ENCODE assay signal across 25 cellular contexts in the genomic region with DNA sequence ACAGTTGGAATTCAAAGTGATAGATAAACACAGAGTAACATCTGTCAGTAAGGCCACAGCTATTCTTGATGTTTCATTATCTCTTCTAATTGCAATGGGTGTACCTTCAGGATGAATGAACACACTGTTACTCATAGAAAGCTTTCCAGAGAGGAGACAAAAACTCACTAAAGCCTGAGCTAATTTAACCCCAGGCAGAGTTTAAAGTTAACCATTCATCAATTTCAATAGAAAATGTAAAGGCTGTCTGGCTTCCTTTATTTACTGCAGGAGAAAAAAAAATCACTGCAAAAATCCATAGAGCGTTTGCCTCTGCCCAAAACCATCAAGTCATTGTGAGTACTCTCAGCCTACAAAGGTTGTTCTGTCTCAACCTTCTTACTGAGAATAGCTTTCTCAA.
A peak's percentile ranks its signal among the peaks of the same experiment; 100 is the strongest.
DNase-seq lines count a peak whose midpoint lies in the region; ATAC-seq and TF ChIP-seq lines count a peak whose summit lies in the region.
"Had no signal": no experiment of that assay in that cellular context is flagged by ENCODE, and none has a peak within 500 bp of the region (broad histone marks: within the 10 kb centered on the region; RNA-seq: fewer than 3 reads in every experiment).

No MANE protein-coding gene starts in this region.

- H2AFZ ChIP-seq in neural progenitor cell (replicated peaks), result no peak overlapping the region
- H2AFZ ChIP-seq: PC-9 had no signal

- intact Hi-C loops in activated CD4-positive, alpha-beta memory T cell treated with anti-CD3 and anti-CD28 coated beads for 36 hours (cut with micrococcal nuclease), result no loop called here

- no peak overlapping the region for H3K9ac ChIP-seq in neural progenitor cell
- H3K9ac ChIP-seq: BLaER1 had no signal

- H3F3A ChIP-seq in neural progenitor cell (ENCODE audit: low read depth), result peaks cover 11% of the 10 kb centered on the region

- H3K9me3 Mint-ChIP-seq in neural progenitor cell, result no peaks in the 10 kb centered on the region
- H3K9me3 Mint-ChIP-seq in activated CD4-positive, alpha-beta memory T cell treated with anti-CD3 and anti-CD28 coated beads for 36 hours, result no peaks in the 10 kb centered on the region
- H3K9me3 Mint-ChIP-seq: CD4-positive, CD25-positive, alpha-beta regulatory T cell; HFFc6 had no signal

- POLR2A ChIA-PET in activated CD4-positive, alpha-beta memory T cell treated with anti-CD3 and anti-CD28 coated beads for 36 hours (lab: Charles Lee), result no interaction called here

- H3K4me2 ChIP-seq in neural progenitor cell, result peak overlapping the region; percentile 44
- H3K4me2 ChIP-seq: BLaER1, PC-9 had no signal

- CTCF ChIA-PET in activated CD4-positive, alpha-beta memory T cell treated with anti-CD3 and anti-CD28 coated beads for 36 hours (lab: Charles Lee), result no interaction called here

- no peak for TF ChIP-seq CTCF in epithelial cell of esophagus (IDR thresholded peaks at IDR 0.05; ENCODE audit: insufficient read depth, low read depth, low read length, missing control alignments)
- TF ChIP-seq CTCF in neural progenitor cell (IDR thresholded peaks at IDR 0.05), result no peak

- no peak for ATAC-seq in GM21786 (IDR thresholded peaks at IDR 0.05; ENCODE audit: unreplicated experiment)
- ATAC-seq: GM12878 had no signal

- H3K27me3 ChIP-seq in neural progenitor cell, result no peaks in the 10 kb centered on the region
- H3K27me3 ChIP-seq: MG63 had no signal

- no peaks in the 10 kb centered on the region for H4K20me1 ChIP-seq in neural progenitor cell (ENCODE audit: low read depth)
- H4K20me1 ChIP-seq: BLaER1 had no signal

- H3K27ac Mint-ChIP-seq in neural progenitor cell, result no peak overlapping the region
- no peak overlapping the region for H3K27ac Mint-ChIP-seq in activated CD4-positive, alpha-beta memory T cell treated with anti-CD3 and anti-CD28 coated beads for 36 hours
- H3K27ac Mint-ChIP-seq: CD4-positive, CD25-positive, alpha-beta regulatory T cell; HFFc6 had no signal

- no peaks in the 10 kb centered on the region for H3K36me3 ChIP-seq in neural progenitor cell
- H3K36me3 ChIP-seq: BLaER1, HAP-1, MG63 had no signal

- H3K4me1 ChIP-seq in neural progenitor cell, result peaks cover 4% of the 10 kb centered on the region
- H3K4me1 ChIP-seq: BLaER1 had no signal

- no peaks in the 10 kb centered on the region for H3K9me3 ChIP-seq in neural progenitor cell (ENCODE audit: low read depth)
- H3K9me3 ChIP-seq: BLaER1, HAP-1, MG63 had no signal

- no peak overlapping the region for H3K4me3 Mint-ChIP-seq in neural progenitor cell
- no peak overlapping the region for H3K4me3 Mint-ChIP-seq in activated CD4-positive, alpha-beta memory T cell treated with anti-CD3 and anti-CD28 coated beads for 36 hours
- H3K4me3 Mint-ChIP-seq: CD4-positive, CD25-positive, alpha-beta regulatory T cell; HFFc6 had no signal

- peaks cover 6% of the 10 kb centered on the region for H3K4me1 Mint-ChIP-seq in neural progenitor cell
- H3K4me1 Mint-ChIP-seq in activated CD4-positive, alpha-beta memory T cell treated with anti-CD3 and anti-CD28 coated beads for 36 hours (ENCODE audit: low read depth), result no peaks in the 10 kb centered on the region
- H3K4me1 Mint-ChIP-seq: CD4-positive, CD25-positive, alpha-beta regulatory T cell had no signal

- H3K27me3 Mint-ChIP-seq in neural progenitor cell (ENCODE audit: insufficient read depth, low read depth), result no peaks in the 10 kb centered on the region
- no peaks in the 10 kb centered on the region for H3K27me3 Mint-ChIP-seq in activated CD4-positive, alpha-beta memory T cell treated with anti-CD3 and anti-CD28 coated beads for 36 hours
- H3K27me3 Mint-ChIP-seq: CD4-positive, CD25-positive, alpha-beta regulatory T cell had no signal

- H3K4me3 ChIP-seq in epithelial cell of esophagus (ENCODE audit: low read length) (no peak overlapping the region), neural progenitor cell (no peak overlapping the region)
- H3K4me3 ChIP-seq: BLaER1, GM12878, HAP-1, MG63, PC-9 had no signal

- peak overlapping the region; percentile 59 for H3K27ac ChIP-seq in neural progenitor cell
- H3K27ac ChIP-seq: BLaER1, PC-9, RWPE1 had no signal

- no peaks in the 10 kb centered on the region for H3K36me3 Mint-ChIP-seq in neural progenitor cell
- no peaks in the 10 kb centered on the region for H3K36me3 Mint-ChIP-seq in activated CD4-positive, alpha-beta memory T cell treated with anti-CD3 and anti-CD28 coated beads for 36 hours
- H3K36me3 Mint-ChIP-seq: CD4-positive, CD25-positive, alpha-beta regulatory T cell had no signal

- peak; percentile 21 for DNase-seq in A172 (ENCODE audit: low spot score)
- peak; percentile 4 for DNase-seq in NCI-H748 treated with DMSO at 0.1 percent for 48 hours (lab: John Stamatoyannopoulos, UW)
- peak; percentile 0 for DNase-seq in epithelial cell of esophagus (ENCODE audit: low read depth)
- peak; percentile 54 for DNase-seq in neural progenitor cell (ENCODE audit: low spot score)
- DNase-seq in activated CD4-positive, alpha-beta memory T cell treated with anti-CD3 and anti-CD28 coated beads for 36 hours, result no peak
- no peak for DNase-seq in COLO668 (lab: John Stamatoyannopoulos, UW; ENCODE audit: unreplicated experiment)
- DNase-seq: CD4-positive, CD25-positive, alpha-beta regulatory T cell; COR-L47; DMS79; EL; GDM1; GOT3; HFFc6; IMR-90; KG1; MG63; NCI-H2029 treated with DMSO at 0.1 percent for 48 hours; NCI-H524; PC-9; SHP77 had no signal

- H3K79me2 ChIP-seq in neural progenitor cell (ENCODE audit: low read depth), result no peaks in the 10 kb centered on the region

Comparison
In these comparisons a context has a peak if more than half of its experiments do, and no peak if none do; other contexts are left out.
1. DNase-seq: peak in A172 (single experiment), NCI-H748 treated with DMSO at 0.1 percent for 48 hours (single experiment), epithelial cell of esophagus (single experiment) and neural progenitor cell (single experiment); none in activated CD4-positive, alpha-beta memory T cell treated with anti-CD3 and anti-CD28 coated beads for 36 hours (single experiment) and COLO668 (single experiment).